1 cellular context compared by ENCODE assay signal in the genomic region with DNA sequence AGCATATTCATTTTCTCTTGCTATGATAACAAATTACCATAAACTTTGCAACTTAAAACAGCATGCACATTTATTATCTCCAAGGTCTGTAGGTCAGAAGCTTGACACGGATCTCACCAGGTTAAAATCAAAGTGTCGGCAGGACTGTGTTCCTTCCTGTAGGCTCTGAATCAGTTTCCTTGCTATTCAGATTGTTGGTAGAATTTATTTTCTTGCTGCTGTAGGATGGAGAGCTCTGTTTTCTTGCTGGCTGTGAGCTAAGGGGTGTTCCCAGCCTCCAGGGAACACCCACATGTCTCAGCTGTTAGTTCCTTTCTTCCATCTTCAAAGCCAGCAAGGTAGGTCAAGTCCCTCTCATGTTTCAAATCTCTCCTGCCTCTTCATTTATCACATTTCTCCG.
TF ChIP-seq lines count a peak whose summit lies in the region.

No MANE protein-coding gene starts in this region.

TF ChIP-seq in GM23338, 12 proteins besides CTCF, POLR2A, EP300 and RAD21 (continued from another document):
- TF ChIP-seq, protein P1, sequence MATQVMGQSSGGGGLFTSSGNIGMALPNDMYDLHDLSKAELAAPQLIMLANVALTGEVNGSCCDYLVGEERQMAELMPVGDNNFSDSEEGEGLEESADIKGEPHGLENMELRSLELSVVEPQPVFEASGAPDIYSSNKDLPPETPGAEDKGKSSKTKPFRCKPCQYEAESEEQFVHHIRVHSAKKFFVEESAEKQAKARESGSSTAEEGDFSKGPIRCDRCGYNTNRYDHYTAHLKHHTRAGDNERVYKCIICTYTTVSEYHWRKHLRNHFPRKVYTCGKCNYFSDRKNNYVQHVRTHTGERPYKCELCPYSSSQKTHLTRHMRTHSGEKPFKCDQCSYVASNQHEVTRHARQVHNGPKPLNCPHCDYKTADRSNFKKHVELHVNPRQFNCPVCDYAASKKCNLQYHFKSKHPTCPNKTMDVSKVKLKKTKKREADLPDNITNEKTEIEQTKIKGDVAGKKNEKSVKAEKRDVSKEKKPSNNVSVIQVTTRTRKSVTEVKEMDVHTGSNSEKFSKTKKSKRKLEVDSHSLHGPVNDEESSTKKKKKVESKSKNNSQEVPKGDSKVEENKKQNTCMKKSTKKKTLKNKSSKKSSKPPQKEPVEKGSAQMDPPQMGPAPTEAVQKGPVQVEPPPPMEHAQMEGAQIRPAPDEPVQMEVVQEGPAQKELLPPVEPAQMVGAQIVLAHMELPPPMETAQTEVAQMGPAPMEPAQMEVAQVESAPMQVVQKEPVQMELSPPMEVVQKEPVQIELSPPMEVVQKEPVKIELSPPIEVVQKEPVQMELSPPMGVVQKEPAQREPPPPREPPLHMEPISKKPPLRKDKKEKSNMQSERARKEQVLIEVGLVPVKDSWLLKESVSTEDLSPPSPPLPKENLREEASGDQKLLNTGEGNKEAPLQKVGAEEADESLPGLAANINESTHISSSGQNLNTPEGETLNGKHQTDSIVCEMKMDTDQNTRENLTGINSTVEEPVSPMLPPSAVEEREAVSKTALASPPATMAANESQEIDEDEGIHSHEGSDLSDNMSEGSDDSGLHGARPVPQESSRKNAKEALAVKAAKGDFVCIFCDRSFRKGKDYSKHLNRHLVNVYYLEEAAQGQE (IDR thresholded peaks at IDR 0.05; ENCODE audit: unreplicated experiment): no peak
- TF ChIP-seq, protein P2, sequence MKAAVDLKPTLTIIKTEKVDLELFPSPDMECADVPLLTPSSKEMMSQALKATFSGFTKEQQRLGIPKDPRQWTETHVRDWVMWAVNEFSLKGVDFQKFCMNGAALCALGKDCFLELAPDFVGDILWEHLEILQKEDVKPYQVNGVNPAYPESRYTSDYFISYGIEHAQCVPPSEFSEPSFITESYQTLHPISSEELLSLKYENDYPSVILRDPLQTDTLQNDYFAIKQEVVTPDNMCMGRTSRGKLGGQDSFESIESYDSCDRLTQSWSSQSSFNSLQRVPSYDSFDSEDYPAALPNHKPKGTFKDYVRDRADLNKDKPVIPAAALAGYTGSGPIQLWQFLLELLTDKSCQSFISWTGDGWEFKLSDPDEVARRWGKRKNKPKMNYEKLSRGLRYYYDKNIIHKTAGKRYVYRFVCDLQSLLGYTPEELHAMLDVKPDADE (IDR thresholded peaks at IDR 0.05): no peak
- TF ChIP-seq, protein P3, sequence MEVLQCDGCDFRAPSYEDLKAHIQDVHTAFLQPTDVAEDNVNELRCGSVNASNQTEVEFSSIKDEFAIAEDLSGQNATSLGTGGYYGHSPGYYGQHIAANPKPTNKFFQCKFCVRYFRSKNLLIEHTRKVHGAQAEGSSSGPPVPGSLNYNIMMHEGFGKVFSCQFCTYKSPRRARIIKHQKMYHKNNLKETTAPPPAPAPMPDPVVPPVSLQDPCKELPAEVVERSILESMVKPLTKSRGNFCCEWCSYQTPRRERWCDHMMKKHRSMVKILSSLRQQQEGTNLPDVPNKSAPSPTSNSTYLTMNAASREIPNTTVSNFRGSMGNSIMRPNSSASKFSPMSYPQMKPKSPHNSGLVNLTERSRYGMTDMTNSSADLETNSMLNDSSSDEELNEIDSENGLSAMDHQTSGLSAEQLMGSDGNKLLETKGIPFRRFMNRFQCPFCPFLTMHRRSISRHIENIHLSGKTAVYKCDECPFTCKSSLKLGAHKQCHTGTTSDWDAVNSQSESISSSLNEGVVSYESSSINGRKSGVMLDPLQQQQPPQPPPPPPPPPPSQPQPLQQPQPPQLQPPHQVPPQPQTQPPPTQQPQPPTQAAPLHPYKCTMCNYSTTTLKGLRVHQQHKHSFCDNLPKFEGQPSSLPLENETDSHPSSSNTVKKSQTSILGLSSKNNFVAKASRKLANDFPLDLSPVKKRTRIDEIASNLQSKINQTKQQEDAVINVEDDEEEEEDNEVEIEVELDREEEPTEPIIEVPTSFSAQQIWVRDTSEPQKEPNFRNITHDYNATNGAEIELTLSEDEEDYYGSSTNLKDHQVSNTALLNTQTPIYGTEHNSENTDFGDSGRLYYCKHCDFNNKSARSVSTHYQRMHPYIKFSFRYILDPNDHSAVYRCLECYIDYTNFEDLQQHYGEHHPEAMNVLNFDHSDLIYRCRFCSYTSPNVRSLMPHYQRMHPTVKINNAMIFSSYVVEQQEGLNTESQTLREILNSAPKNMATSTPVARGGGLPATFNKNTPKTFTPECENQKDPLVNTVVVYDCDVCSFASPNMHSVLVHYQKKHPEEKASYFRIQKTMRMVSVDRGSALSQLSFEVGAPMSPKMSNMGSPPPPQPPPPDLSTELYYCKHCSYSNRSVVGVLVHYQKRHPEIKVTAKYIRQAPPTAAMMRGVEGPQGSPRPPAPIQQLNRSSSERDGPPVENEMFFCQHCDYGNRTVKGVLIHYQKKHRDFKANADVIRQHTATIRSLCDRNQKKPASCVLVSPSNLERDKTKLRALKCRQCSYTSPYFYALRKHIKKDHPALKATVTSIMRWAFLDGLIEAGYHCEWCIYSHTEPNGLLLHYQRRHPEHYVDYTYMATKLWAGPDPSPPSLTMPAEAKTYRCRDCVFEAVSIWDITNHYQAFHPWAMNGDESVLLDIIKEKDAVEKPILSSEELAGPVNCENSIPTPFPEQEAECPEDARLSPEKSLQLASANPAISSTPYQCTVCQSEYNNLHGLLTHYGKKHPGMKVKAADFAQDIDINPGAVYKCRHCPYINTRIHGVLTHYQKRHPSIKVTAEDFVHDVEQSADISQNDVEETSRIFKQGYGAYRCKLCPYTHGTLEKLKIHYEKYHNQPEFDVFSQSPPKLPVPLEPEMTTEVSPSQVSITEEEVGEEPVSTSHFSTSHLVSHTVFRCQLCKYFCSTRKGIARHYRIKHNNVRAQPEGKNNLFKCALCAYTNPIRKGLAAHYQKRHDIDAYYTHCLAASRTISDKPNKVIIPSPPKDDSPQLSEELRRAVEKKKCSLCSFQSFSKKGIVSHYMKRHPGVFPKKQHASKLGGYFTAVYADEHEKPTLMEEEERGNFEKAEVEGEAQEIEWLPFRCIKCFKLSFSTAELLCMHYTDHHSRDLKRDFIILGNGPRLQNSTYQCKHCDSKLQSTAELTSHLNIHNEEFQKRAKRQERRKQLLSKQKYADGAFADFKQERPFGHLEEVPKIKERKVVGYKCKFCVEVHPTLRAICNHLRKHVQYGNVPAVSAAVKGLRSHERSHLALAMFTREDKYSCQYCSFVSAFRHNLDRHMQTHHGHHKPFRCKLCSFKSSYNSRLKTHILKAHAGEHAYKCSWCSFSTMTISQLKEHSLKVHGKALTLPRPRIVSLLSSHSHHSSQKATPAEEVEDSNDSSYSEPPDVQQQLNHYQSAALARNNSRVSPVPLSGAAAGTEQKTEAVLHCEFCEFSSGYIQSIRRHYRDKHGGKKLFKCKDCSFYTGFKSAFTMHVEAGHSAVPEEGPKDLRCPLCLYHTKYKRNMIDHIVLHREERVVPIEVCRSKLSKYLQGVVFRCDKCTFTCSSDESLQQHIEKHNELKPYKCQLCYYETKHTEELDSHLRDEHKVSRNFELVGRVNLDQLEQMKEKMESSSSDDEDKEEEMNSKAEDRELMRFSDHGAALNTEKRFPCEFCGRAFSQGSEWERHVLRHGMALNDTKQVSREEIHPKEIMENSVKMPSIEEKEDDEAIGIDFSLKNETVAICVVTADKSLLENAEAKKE (CRISPR knock-in tag; IDR thresholded peaks at IDR 0.05): no peak
- no peak for TF ChIP-seq NANOG (IDR thresholded peaks at IDR 0.05; ENCODE audit: borderline replicate concordance)
